ENCODE assay signal across 12 cellular contexts in the genomic region with DNA sequence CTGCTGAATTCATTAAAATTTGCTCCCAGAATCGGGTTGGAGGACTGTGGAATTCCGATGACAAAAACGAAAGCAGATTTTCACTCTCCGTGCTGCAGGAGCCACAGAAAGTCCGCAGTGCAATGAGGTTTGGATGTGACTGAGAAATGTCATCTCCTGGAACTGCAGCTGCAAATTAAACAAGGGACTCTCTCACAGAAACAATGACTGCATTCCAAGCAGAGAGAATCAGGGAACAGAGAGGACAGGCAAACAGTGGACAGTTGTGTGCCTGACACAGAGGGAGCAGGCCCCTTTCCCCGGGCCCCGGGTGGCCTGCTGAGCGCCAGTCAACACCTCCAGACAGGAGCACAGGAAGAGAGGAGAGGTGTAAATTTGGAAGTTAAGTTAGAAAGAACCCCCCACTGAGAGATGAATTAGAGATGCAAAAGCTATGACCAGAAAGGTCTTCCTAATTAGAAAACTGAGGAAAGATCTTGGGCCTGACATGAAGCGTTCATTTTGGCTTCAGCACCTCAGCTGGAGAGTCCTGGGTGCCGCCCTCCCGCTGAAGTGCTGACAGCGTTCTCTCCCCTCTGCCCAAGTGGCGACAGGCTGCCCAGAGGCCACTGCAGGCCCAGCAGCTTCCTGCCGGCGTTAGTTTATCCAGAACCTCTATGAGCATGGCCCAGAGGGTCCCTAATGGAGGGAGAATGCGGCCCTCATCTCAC.
DNase-seq lines count a peak whose midpoint lies in the region; ATAC-seq and TF ChIP-seq lines count a peak whose summit lies in the region.
"Had no signal": no experiment of that assay in that cellular context is flagged by ENCODE, and none has a peak within 500 bp of the region (broad histone marks: within the 10 kb centered on the region; RNA-seq: fewer than 3 reads in every experiment).

No MANE protein-coding gene starts in this region.

- in situ Hi-C loops in IMR-90 (cut with MboI; ENCODE audit: low sequenced_read_pairs), result no loop called here

- no peak overlapping the region for H3K56ac ChIP-seq in IMR-90 (ENCODE audit: extremely low read depth, insufficient read depth, low read length)

- no peaks in the 10 kb centered on the region for H3K4me1 ChIP-seq in IMR-90 (ENCODE audit: control insufficient read depth, insufficient read depth, low read length)
- H3K4me1 ChIP-seq in stomach, result peaks cover 0 to 4% (median 0%) of the 10 kb centered on the region in 4 donors
- no peaks in the 10 kb centered on the region for H3K4me1 ChIP-seq in SK-N-SH (ENCODE audit: control insufficient read depth in 1 of 2, insufficient read depth in 2 of 2, low read depth in 1 of 2, low read length in 1 of 2)

- H3K4me2 ChIP-seq in IMR-90 (ENCODE audit: low read depth, low read length) (peak overlapping the region; percentile 68), SK-N-SH (no peak overlapping the region)

- TF ChIP-seq EP300 in stomach (IDR thresholded peaks at IDR 0.05) (no peak), SK-N-SH (IDR thresholded peaks at IDR 0.05; ENCODE audit: borderline replicate concordance in 1 of 2, low read depth in 1 of 2, low read length in 1 of 2) (no peak)

- H3K27ac ChIP-seq in IMR-90 (ENCODE audit: insufficient read depth, low read length), result no peak overlapping the region
- H3K27ac ChIP-seq in coronary artery, result no peak overlapping the region
- H3K27ac ChIP-seq in stomach, result no peak overlapping the region
- no peak overlapping the region for H3K27ac ChIP-seq in SK-N-SH (ENCODE audit: low read depth in 2 of 2, low read length in 1 of 2)
- H3K27ac ChIP-seq: HL-60 had no signal

- no peak overlapping the region for H4K5ac ChIP-seq in IMR-90 (ENCODE audit: low read depth, low read length)

- no peak overlapping the region for H2BK5ac ChIP-seq in IMR-90 (ENCODE audit: low read depth, low read length, poor library complexity, severe bottlenecking)

- H2AK9ac ChIP-seq in IMR-90 (replicated peaks; ENCODE audit: low read depth, low read length, poor library complexity), result no peak overlapping the region

- CTCF ChIA-PET in IMR-90 (lab: Yijun Ruan, JAX), result no interaction called here
- CTCF ChIA-PET in SK-N-SH (lab: Yijun Ruan, JAX), result no interaction called here

- TF ChIP-seq CTCF in IMR-90 (conservative IDR thresholded peaks at IDR 0.05; ENCODE audit: low read depth, low read length), result no peak
- TF ChIP-seq CTCF in coronary artery (IDR thresholded peaks at IDR 0.05), result no peak
- no peak for TF ChIP-seq CTCF in stomach (IDR thresholded peaks at IDR 0.05)
- TF ChIP-seq CTCF in SK-N-SH (IDR thresholded peaks at IDR 0.05), result no peak

- dilution Hi-C loops in IMR-90 (cut with HindIII; ENCODE audit: low sequenced_read_pairs, unreplicated experiment), result no loop called here

- no peaks in the 10 kb centered on the region for H3K36me3 ChIP-seq in IMR-90 (ENCODE audit: control insufficient read depth, insufficient read depth, low read length)
- no peaks in the 10 kb centered on the region for H3K36me3 ChIP-seq in stomach
- H3K36me3 ChIP-seq in SK-N-SH (replicated peaks in 1 of 2; ENCODE audit: control insufficient read depth in 1 of 2, insufficient read depth in 2 of 2, low read length in 1 of 2), result no peaks in the 10 kb centered on the region

- no peaks in the 10 kb centered on the region for H3F3A ChIP-seq in SK-N-SH (replicated peaks; ENCODE audit: insufficient read depth)

- H2AK5ac ChIP-seq in IMR-90 (ENCODE audit: low read depth, low read length), result no peak overlapping the region

- no peaks in the 10 kb centered on the region for H3K9me3 ChIP-seq in IMR-90 (ENCODE audit: control insufficient read depth, insufficient read depth, low read length)
- no peaks in the 10 kb centered on the region for H3K9me3 ChIP-seq in stomach
- H3K9me3 ChIP-seq in SK-N-SH, result no peaks in the 10 kb centered on the region

- no peak for TF ChIP-seq POLR2A in IMR-90 (IDR thresholded peaks at IDR 0.05; ENCODE audit: low read depth, low read length)
- TF ChIP-seq POLR2A in stomach (IDR thresholded peaks at IDR 0.05), result no peak

- BruUV-seq in IMR-90 (replicated peaks; lab: Mats Ljungman, UMichigan), result no TSS peak

- H4K20me1 ChIP-seq in IMR-90 (ENCODE audit: insufficient read depth, low read length) (no peaks in the 10 kb centered on the region), SK-N-SH (ENCODE audit: insufficient read depth) (no peaks in the 10 kb centered on the region)

- H2AFZ ChIP-seq in IMR-90 (replicated peaks; ENCODE audit: low read length, poor library complexity) (peak overlapping the region; percentile 52), SK-N-SH (ENCODE audit: low read depth) (no peak overlapping the region)

- ATAC-seq in IMR-90 (ENCODE audit: low read depth) (peak; percentile 64), GM19395 (IDR thresholded peaks at IDR 0.05; ENCODE audit: unreplicated experiment) (no peak)

- H3K9ac ChIP-seq in IMR-90 (ENCODE audit: low read depth, low read length), result no peak overlapping the region
- no peak overlapping the region for H3K9ac ChIP-seq in SK-N-SH

- no peaks in the 10 kb centered on the region for H3K79me1 ChIP-seq in IMR-90 (ENCODE audit: low read depth in 1 of 2, low read length in 2 of 2)

- POLR2A ChIA-PET in IMR-90 (lab: Charles Lee; ENCODE audit: unreplicated experiment), result no interaction called here
- POLR2A ChIA-PET in SK-N-SH (lab: Yijun Ruan, JAX), result no interaction called here

- no peak overlapping the region for H4K91ac ChIP-seq in IMR-90 (ENCODE audit: insufficient read depth, low read depth, low read length)

- H4K8ac ChIP-seq in IMR-90 (ENCODE audit: low read depth in 2 of 2, low read length in 2 of 2), result no peak overlapping the region

- H3K23ac ChIP-seq in IMR-90 (ENCODE audit: low read depth, low read length), result no peak overlapping the region

- no peak overlapping the region for H2BK120ac ChIP-seq in IMR-90 (ENCODE audit: low read depth, low read length)

- TF ChIP-seq RAD21 in IMR-90 (IDR thresholded peaks at IDR 0.05; ENCODE audit: low read length) (no peak), SK-N-SH (IDR thresholded peaks at IDR 0.05; ENCODE audit: low read length) (no peak)

- H2BK20ac ChIP-seq in IMR-90 (ENCODE audit: low read depth, low read length), result no peak overlapping the region

- no peak overlapping the region for H2BK15ac ChIP-seq in IMR-90 (ENCODE audit: low read depth, low read length)

- no peak overlapping the region for H3K18ac ChIP-seq in IMR-90 (ENCODE audit: low read depth, low read length)

- no peaks in the 10 kb centered on the region for H3K79me2 ChIP-seq in SK-N-SH (ENCODE audit: insufficient read depth)

- DNase-seq in IMR-90 (no peak), coronary artery (ENCODE audit: low spot score) (no peak), left kidney (ENCODE audit: low read depth, low spot score) (peak; percentile 22), stomach (no peak), SK-N-SH (no peak), DMS79 treated with DMSO at 0.1 percent for 48 hours (lab: John Stamatoyannopoulos, UW) (no peak), NCI-H1092 (lab: John Stamatoyannopoulos, UW) (no peak)
- DNase-seq: activated CD4-positive, CD25-positive, alpha-beta regulatory T cell; DMS 273 treated with DMSO at 0.1 percent for 48 hours; NCI-H1694 treated with DMSO at 0.1 percent for 48 hours had no signal

- H3K4ac ChIP-seq in IMR-90 (ENCODE audit: low read depth, low read length), result no peak overlapping the region

- intact Hi-C loops in IMR-90 (cut with micrococcal nuclease) (no loop called here), stomach (cut with DNase I; ENCODE audit: low total_unique reads) (no loop called here)

- no peaks in the 10 kb centered on the region for H3K9me2 ChIP-seq in SK-N-SH

- H3K14ac ChIP-seq in IMR-90 (replicated peaks; ENCODE audit: low read depth, low read length), result no peak overlapping the region

- H3K4me3 ChIP-seq in IMR-90 (ENCODE audit: insufficient read depth, low read depth, low read length) (peak overlapping the region; percentile 25; the same call in 1 of the 2 replicates), coronary artery (peak overlapping the region; percentile 52), stomach (peak overlapping the region; percentile 1 to 24 (median 16)), SK-N-SH (ENCODE audit: low read depth in 2 of 2, low read length in 1 of 2) (no peak overlapping the region)

- WGBS in IMR-90 (ENCODE audit: extremely low coverage in 2 of 2, insufficient read length in 1 of 2), 2 experiments, result 44% methylated on average over 6 of the region's 16 CpGs; no CpG with 5 or more reads in 1 of the 2 experiments
- WGBS in stomach, 5 donors, result 37 to 49% (median 41%) methylated on average over 13 to 16 of the region's 16 CpGs
- 71% methylated on average over 12 of the region's 16 CpGs for WGBS in SK-N-SH (ENCODE audit: low lambda C conversion rate)

- no peaks in the 10 kb centered on the region for H3K9me1 ChIP-seq in IMR-90 (ENCODE audit: insufficient read depth, low read length)

- H3K27me3 ChIP-seq in IMR-90 (ENCODE audit: control insufficient read depth, insufficient read depth, low read length) (peaks cover 3% of the 10 kb centered on the region; the same call in 1 of the 2 replicates), stomach (no peaks in the 10 kb centered on the region), SK-N-SH (ENCODE audit: insufficient read depth) (no peaks in the 10 kb centered on the region)

TF ChIP-seq in IMR-90, 13 proteins besides CTCF, POLR2A, EP300 and RAD21 (continues in another document):
- TF ChIP-seq BHLHE40 (IDR thresholded peaks at IDR 0.05; ENCODE audit: low read depth, low read length) (no peak), CHD1 (IDR thresholded peaks at IDR 0.05; ENCODE audit: low read depth, low read length) (no peak), MAZ (IDR thresholded peaks at IDR 0.05; ENCODE audit: borderline replicate concordance, low read depth, low read length) (no peak), NFE2L2 (IDR thresholded peaks at IDR 0.05; ENCODE audit: low read depth, low read length) (no peak), MAFK (IDR thresholded peaks at IDR 0.05; ENCODE audit: low read depth, low read length) (no peak)

TF ChIP-seq in SK-N-SH, 30 proteins besides CTCF, POLR2A, EP300 and RAD21 (continues in another document):
- TF ChIP-seq MXI1 (IDR thresholded peaks at IDR 0.05; ENCODE audit: low read depth, low read length) (no peak), NFIC (IDR thresholded peaks at IDR 0.05; ENCODE audit: borderline replicate concordance) (no peak)
- TF ChIP-seq, protein P1, sequence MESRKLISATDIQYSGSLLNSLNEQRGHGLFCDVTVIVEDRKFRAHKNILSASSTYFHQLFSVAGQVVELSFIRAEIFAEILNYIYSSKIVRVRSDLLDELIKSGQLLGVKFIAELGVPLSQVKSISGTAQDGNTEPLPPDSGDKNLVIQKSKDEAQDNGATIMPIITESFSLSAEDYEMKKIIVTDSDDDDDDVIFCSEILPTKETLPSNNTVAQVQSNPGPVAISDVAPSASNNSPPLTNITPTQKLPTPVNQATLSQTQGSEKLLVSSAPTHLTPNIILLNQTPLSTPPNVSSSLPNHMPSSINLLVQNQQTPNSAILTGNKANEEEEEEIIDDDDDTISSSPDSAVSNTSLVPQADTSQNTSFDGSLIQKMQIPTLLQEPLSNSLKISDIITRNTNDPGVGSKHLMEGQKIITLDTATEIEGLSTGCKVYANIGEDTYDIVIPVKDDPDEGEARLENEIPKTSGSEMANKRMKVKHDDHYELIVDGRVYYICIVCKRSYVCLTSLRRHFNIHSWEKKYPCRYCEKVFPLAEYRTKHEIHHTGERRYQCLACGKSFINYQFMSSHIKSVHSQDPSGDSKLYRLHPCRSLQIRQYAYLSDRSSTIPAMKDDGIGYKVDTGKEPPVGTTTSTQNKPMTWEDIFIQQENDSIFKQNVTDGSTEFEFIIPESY (IDR thresholded peaks at IDR 0.05; ENCODE audit: borderline replicate concordance, low read depth), result no peak

Comparison
In these comparisons a context has a peak if more than half of its experiments do, and no peak if none do; other contexts are left out.
1. H3K4me3 ChIP-seq: peak in IMR-90 (single experiment), coronary artery (single experiment) and stomach (4 of 4); none in SK-N-SH (0 of 2).